ENCODE assay signal across 8 cellular contexts in genomic region chr20:51318058-51318960, GRCh38.
DNase-seq lines count a peak whose midpoint lies in the region; TF ChIP-seq lines count a peak whose summit lies in the region.

No MANE protein-coding gene starts in this region.

- H3K27ac ChIP-seq in spleen = peak overlapping the region in 2 of 8 donors; percentile 5 to 39

- peak overlapping the region; percentile 45 for H3K9ac ChIP-seq in NT2/D1 (ENCODE audit: insufficient read length, low read depth)

- peak; percentile 63 for TF ChIP-seq CTCF in fibroblast of villous mesenchyme (IDR thresholded peaks at IDR 0.05; ENCODE audit: insufficient read depth, low read depth, low read length)
- peak in 7 of 11 experiments; percentile 15 to 62 (median 57) for TF ChIP-seq CTCF in spleen (IDR thresholded peaks at IDR 0.05 in 8 of 11, conservative IDR thresholded peaks at IDR 0.05 in 3 of 11)

- H3K4me1 ChIP-seq in NT2/D1 (ENCODE audit: insufficient read depth, insufficient read length) (peaks cover 12% of the 10 kb centered on the region), spleen (peaks cover 0 to 20% (median 9%) of the 10 kb centered on the region in 6 donors)

- TF ChIP-seq POLR2A in spleen (IDR thresholded peaks at IDR 0.05) = no peak

- 57 to 61% (median 58%) methylated on average over 18 to 27 of the region's 27 CpGs for WGBS in spleen, 5 donors

- intact Hi-C loops in spleen (cut with DNase I; ENCODE audit: low total_unique reads) = no loop called here

- H3K36me3 ChIP-seq in NT2/D1 (ENCODE audit: insufficient read depth, insufficient read length, low read length) = no peaks in the 10 kb centered on the region
- H3K36me3 ChIP-seq in spleen = no peaks in the 10 kb centered on the region

- H3K27me3 ChIP-seq in NT2/D1 (ENCODE audit: insufficient read depth, insufficient read length) (no peaks in the 10 kb centered on the region), spleen (replicated peaks in 1 of 7) (peaks cover 0 to 4% (median 0%) of the 10 kb centered on the region in 7 donors)

- H3K4me3 ChIP-seq in NT2/D1 (ENCODE audit: insufficient read length, low read depth) = no peak overlapping the region
- no peak overlapping the region for H3K4me3 ChIP-seq in fibroblast of villous mesenchyme (ENCODE audit: low read depth, low read length)
- H3K4me3 ChIP-seq in spleen = no peak overlapping the region

- H3K9me3 ChIP-seq in NT2/D1 (ENCODE audit: insufficient read depth, low read length) = peaks cover 14% of the 10 kb centered on the region; the same call in 1 of the 2 replicates
- H3K9me3 ChIP-seq in spleen = no peaks in the 10 kb centered on the region

- DNase-seq in DMS53 (lab: John Stamatoyannopoulos, UW) (peak; percentile 30), DMS53 treated with DMSO at 0.1 percent for 48 hours (lab: John Stamatoyannopoulos, UW; ENCODE audit: unreplicated experiment) (no peak), NT2/D1 (ENCODE audit: low read depth, low spot score) (peak; percentile 83), activated T-cell treated with anti-CD3 and anti-CD28 coated beads for 24 hours (ENCODE audit: low read depth) (peak; percentile 22), fibroblast of villous mesenchyme (ENCODE audit: low read depth) (no peak), spleen (no peak), NOMO-1 (lab: John Stamatoyannopoulos, UW; ENCODE audit: unreplicated experiment in 2 of 2) (no peak), Ammon's horn (ENCODE audit: low spot score) (no peak)

Comparison
In these comparisons a context has a peak if more than half of its experiments do, and no peak if none do; other contexts are left out.
1. DNase-seq: peak in DMS53 (single experiment), NT2/D1 (single experiment) and activated T-cell treated with anti-CD3 and anti-CD28 coated beads for 24 hours (single experiment); none in DMS53 treated with DMSO at 0.1 percent for 48 hours (single experiment), fibroblast of villous mesenchyme (single experiment), spleen (single experiment), NOMO-1 (0 of 2) and Ammon's horn (single experiment).